ENCODE assay signal across 11 cellular contexts in genomic region chr5:14186132-14186830, GRCh38. TPM values are rescaled to one million over a fixed set of nuclear protein-coding genes. Genes with fewer than 3 reads are reported as not detected.
DNase-seq lines count a peak whose midpoint lies in the region; ATAC-seq and TF ChIP-seq lines count a peak whose summit lies in the region.
"Had no signal": no experiment of that assay in that cellular context is flagged by ENCODE, and none has a peak within 500 bp of the region (broad histone marks: within the 10 kb centered on the region; RNA-seq: fewer than 3 reads in every experiment).

No MANE protein-coding gene starts in this region.

- no peaks in the 10 kb centered on the region for H3K36me3 ChIP-seq in BLaER1
- no peaks in the 10 kb centered on the region; the same call in 1 of the 2 replicates for H3K36me3 ChIP-seq in Panc1 (ENCODE audit: control insufficient read depth, insufficient read depth, low read length)
- H3K36me3 ChIP-seq in psoas muscle (ENCODE audit: insufficient read depth in 1 of 2, low read depth in 1 of 2) = no peaks in the 10 kb centered on the region

- DNase-seq in Panc1 (ENCODE audit: low read depth, low spot score) (peak; percentile 83), epithelial cell of prostate (ENCODE audit: low read depth, low spot score) (no peak), psoas muscle (no peak), iPS-NIHi11 (ENCODE audit: low spot score) (no peak), endothelial cell (ENCODE audit: low spot score) (no peak)
- DNase-seq in stimulated activated CD4-positive, alpha-beta T cell treated with anti-CD3 and anti-CD28 coated beads, Interleukin-2, amount 100 ng/mL, for 24 hours = no peak
- DNase-seq: activated CD4-positive, alpha-beta T cell treated with anti-CD3 and anti-CD28 coated beads for 4 hours; CD8-positive, alpha-beta T cell; stimulated activated CD4-positive, alpha-beta T cell treated with anti-CD3 and anti-CD28 coated beads, Interleukin-15, amount 100 ng/mL, for 24 hours had no signal

- H3K27me3 ChIP-seq in BLaER1 (no peaks in the 10 kb centered on the region), Panc1 (ENCODE audit: control insufficient read depth, insufficient read depth, low read length) (no peaks in the 10 kb centered on the region), psoas muscle (ENCODE audit: insufficient read depth in 3 of 3, low read length in 2 of 3) (no peaks in the 10 kb centered on the region)

- TF ChIP-seq CTCF in Panc1 (IDR thresholded peaks at IDR 0.05) (no peak), psoas muscle (IDR thresholded peaks at IDR 0.05) (no peak), endothelial cell (IDR thresholded peaks at IDR 0.05; ENCODE audit: unreplicated experiment) (no peak)

- intact Hi-C loops in Panc1 (cut with micrococcal nuclease; ENCODE audit: unreplicated experiment) (loop anchor here (5.0 kb wide), 1 partner anchor 676 kb away; no protein-coding TSS in a partner anchor), psoas muscle (cut with DNase I) (no loop called here)

- H3K9ac ChIP-seq in BLaER1 = no peak overlapping the region

- H3K27me3 Mint-ChIP-seq in endothelial cell (ENCODE audit: unreplicated experiment) = peaks cover 5% of the 10 kb centered on the region

- peak overlapping the region; percentile 39 for H3K4me2 ChIP-seq in BLaER1

- H3K9me3 ChIP-seq in BLaER1 (no peaks in the 10 kb centered on the region), Panc1 (ENCODE audit: control insufficient read depth, insufficient read depth, low read depth, low read length) (no peaks in the 10 kb centered on the region), psoas muscle (no peaks in the 10 kb centered on the region)

- H3K27ac Mint-ChIP-seq in endothelial cell (ENCODE audit: unreplicated experiment) = no peak overlapping the region
- H3K27ac Mint-ChIP-seq: CD8-positive, alpha-beta T cell had no signal

- POLR2A ChIA-PET in Panc1 (lab: Charles Lee) = interaction anchor here (0.9 to 1.0 kb wide), 2 partner anchors 19 to 41 kb away, joined by 3 read pairs; no protein-coding TSS in a partner anchor

- H3K4me3 ChIP-seq in BLaER1 = no peak overlapping the region
- H3K4me3 ChIP-seq in Panc1 (ENCODE audit: low read depth in 2 of 2, low read length in 2 of 2) = peak overlapping the region in 1 of 2 experiments; percentile 9; a peak in 2 of 4 replicates
- no peak overlapping the region for H3K4me3 ChIP-seq in psoas muscle

- H3K4me1 Mint-ChIP-seq in endothelial cell (ENCODE audit: unreplicated experiment) = peaks cover 51% of the 10 kb centered on the region

- H3K4me1 ChIP-seq in BLaER1 (peaks cover 49% of the 10 kb centered on the region), Panc1 (ENCODE audit: control insufficient read depth, insufficient read depth, low read length) (peaks cover 99% of the 10 kb centered on the region), psoas muscle (peaks cover 90% of the 10 kb centered on the region)

- H3K9me3 Mint-ChIP-seq in endothelial cell (ENCODE audit: unreplicated experiment) = no peaks in the 10 kb centered on the region
- H3K9me3 Mint-ChIP-seq: CD8-positive, alpha-beta T cell had no signal

- peaks cover 100% of the 10 kb centered on the region for H4K20me1 ChIP-seq in BLaER1

- no peak for ATAC-seq in Panc1
- no peak for ATAC-seq in psoas muscle
- ATAC-seq in GM18861 (IDR thresholded peaks at IDR 0.05; ENCODE audit: unreplicated experiment) = no peak
- ATAC-seq: CD8-positive, alpha-beta T cell had no signal

- H3K4me3 Mint-ChIP-seq in endothelial cell (ENCODE audit: unreplicated experiment) = no peak overlapping the region
- H3K4me3 Mint-ChIP-seq: CD8-positive, alpha-beta T cell had no signal

- CTCF ChIA-PET in Panc1 (lab: Charles Lee) = interaction anchor here (0.6 kb wide), 1 partner anchor 73 kb away, joined by 3 read pairs; no protein-coding TSS in a partner anchor

- 63 to 73% (median 66%) methylated on average over 7 of the region's 7 CpGs for WGBS in psoas muscle, 3 donors

- BruUV-seq in Panc1 (replicated peaks; lab: Mats Ljungman, UMichigan) = no TSS peak

- in situ Hi-C loops in Panc1 (cut with HindIII; ENCODE audit: low pct_unique_long_range_greater_than_20kb, low sequenced_read_pairs) = no loop called here

- no peaks in the 10 kb centered on the region for H3K36me3 Mint-ChIP-seq in endothelial cell (ENCODE audit: low read depth, unreplicated experiment)
- H3K36me3 Mint-ChIP-seq: CD8-positive, alpha-beta T cell had no signal

- H3K27ac ChIP-seq in BLaER1 (no peak overlapping the region), Panc1 (ENCODE audit: low read length) (peak overlapping the region; percentile 99), epithelial cell of prostate (peak overlapping the region; percentile 93), psoas muscle (peak overlapping the region; percentile 80)

RNA-seq across cellular contexts. Expression of gene TRIO, which starts 43.1 kb away (rescaled TPM):
- total RNA-seq in Panc1 (2021; ENCODE audit: unreplicated experiment) (349 TPM), psoas muscle (10 to 100 TPM; 35.0 to 77.5 (median 51.7) TPM), endothelial cell (ENCODE audit: unreplicated experiment) (229 TPM)
- polyA plus RNA-seq in Panc1 (2012; ENCODE audit: insufficient read length) = 213 TPM
- 10 to 100 TPM; 18.5 to 31.7 (median 19.4) TPM for polyA plus RNA-seq in psoas muscle
